In the genomic region with DNA sequence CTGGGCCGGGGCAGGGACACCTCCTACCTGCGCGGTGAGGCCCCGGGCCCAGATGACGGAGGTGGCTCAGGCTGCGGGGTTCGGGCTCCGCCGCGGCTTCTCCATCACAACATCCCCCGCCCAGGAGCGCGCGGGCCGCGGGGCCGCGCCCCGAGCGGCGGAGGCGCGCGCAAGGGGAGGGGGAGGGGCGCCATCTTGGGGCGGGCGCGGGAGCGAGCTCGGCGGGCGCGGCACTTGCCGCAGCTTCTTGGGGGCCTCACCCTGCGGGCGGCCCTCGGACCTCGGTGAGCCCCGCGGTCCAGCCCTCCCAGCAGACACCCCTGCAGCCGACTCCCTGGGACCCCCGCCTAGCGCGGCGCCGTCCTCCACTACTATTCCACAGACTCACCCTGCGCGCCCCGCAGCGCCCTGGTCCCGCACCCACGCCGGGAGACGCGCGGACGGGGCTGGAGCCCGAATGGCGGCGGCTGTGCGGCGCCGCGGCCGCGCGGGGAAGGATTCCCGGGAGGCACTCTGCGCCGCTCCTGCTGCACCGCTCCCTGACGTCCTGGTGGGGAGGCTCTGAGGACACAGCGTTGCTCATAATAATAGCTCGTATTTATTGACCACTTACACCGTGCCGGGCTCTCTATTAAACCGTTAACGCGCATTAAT, we compare ENCODE assay signal across 8 cellular contexts. TPM values are rescaled to one million over a fixed set of nuclear protein-coding genes. Genes with fewer than 3 reads are reported as not detected.
DNase-seq lines count a peak whose midpoint lies in the region; ATAC-seq and TF ChIP-seq lines count a peak whose summit lies in the region.

A gene (minus strand): TSS at position 137 of the 654 bp plus-strand sequence. CDS start 7,747 bp downstream, outside the sequence.

- peaks cover 6 to 10% (median 6%) of the 10 kb centered on the region in 3 donors for H3K4me1 Mint-ChIP-seq in CD8-positive, alpha-beta memory T cell
- peaks cover 7% of the 10 kb centered on the region for H3K4me1 Mint-ChIP-seq in activated CD4-positive, alpha-beta T cell treated with anti-CD3 and anti-CD28 coated beads, Interleukin-2, amount 10 ng/mL, durations not matched to agents 7 days and 5 days

- peaks cover 7 to 15% of the 10 kb centered on the region in 2 donors for H3K27me3 Mint-ChIP-seq in CD8-positive, alpha-beta memory T cell
- peaks cover 32% of the 10 kb centered on the region for H3K27me3 Mint-ChIP-seq in activated CD4-positive, alpha-beta T cell treated with anti-CD3 and anti-CD28 coated beads, Interleukin-2, amount 10 ng/mL, durations not matched to agents 7 days and 5 days

- peak within 1 kb of the TSS; percentile 77 for H3K4me3 ChIP-seq in CD8-positive, alpha-beta memory T cell (ENCODE audit: low read length)
- H3K4me3 ChIP-seq in colonic mucosa = peak within 1 kb of the TSS; percentile 91

- peaks cover 0 to 4% (median 2%) of the 10 kb centered on the region in 3 donors for H3K36me3 Mint-ChIP-seq in CD8-positive, alpha-beta memory T cell
- no peaks in the 10 kb centered on the region for H3K36me3 Mint-ChIP-seq in activated CD4-positive, alpha-beta T cell treated with anti-CD3 and anti-CD28 coated beads, Interleukin-2, amount 10 ng/mL, durations not matched to agents 7 days and 5 days (ENCODE audit: low read depth)

- H3K27ac Mint-ChIP-seq in CD8-positive, alpha-beta memory T cell = peak within 1 kb of the TSS; percentile 70 to 96 (median 84)
- peak within 1 kb of the TSS; percentile 63 for H3K27ac Mint-ChIP-seq in activated CD4-positive, alpha-beta T cell treated with anti-CD3 and anti-CD28 coated beads, Interleukin-2, amount 10 ng/mL, durations not matched to agents 7 days and 5 days

- ATAC-seq in GM21529 (IDR thresholded peaks at IDR 0.05; ENCODE audit: unreplicated experiment) (peak; percentile 57), HG03460 (IDR thresholded peaks at IDR 0.05; ENCODE audit: unreplicated experiment) (no peak)

- H3K9ac ChIP-seq in colonic mucosa (ENCODE audit: low read depth in 2 of 2, low read length in 2 of 2) = peak within 1 kb of the TSS; percentile 13 to 89

- CTCF ChIA-PET in CD8-positive, alpha-beta memory T cell (lab: Charles Lee) = interaction anchor here (0.8 to 6.3 kb wide), 12 partner anchors 10 to 336 kb away, joined by 3 to 29 read pairs (median 5); a partner anchor contains a TSS
- CTCF ChIA-PET in activated CD4-positive, alpha-beta T cell treated with anti-CD3 and anti-CD28 coated beads, Interleukin-2, amount 10 ng/mL, durations not matched to agents 7 days and 5 days (lab: Charles Lee) = interaction anchor here (0.6 to 1.9 kb wide), 10 partner anchors 9 to 1781 kb away, joined by 3 to 12 read pairs (median 4); a partner anchor contains a TSS

- H3K27me3 ChIP-seq in CD8-positive, alpha-beta memory T cell (ENCODE audit: insufficient read depth, low read length, poor library complexity, severe bottlenecking) = no peaks in the 10 kb centered on the region
- no peaks in the 10 kb centered on the region for H3K27me3 ChIP-seq in colonic mucosa

- no peaks in the 10 kb centered on the region for H3K36me3 ChIP-seq in CD8-positive, alpha-beta memory T cell (ENCODE audit: insufficient read depth, low read length)
- H3K36me3 ChIP-seq in colonic mucosa = no peaks in the 10 kb centered on the region

- DNase-seq in CD8-positive, alpha-beta memory T cell = peak; percentile 61 to 83 (median 75)
- peak; percentile 41 to 75 for DNase-seq in NCI-H1930 (lab: John Stamatoyannopoulos, UW)
- DNase-seq in activated CD4-positive, alpha-beta T cell treated with anti-CD3 and anti-CD28 coated beads, Interleukin-2, amount 10 ng/mL, durations not matched to agents 7 days and 5 days = peak; percentile 64
- DNase-seq in colonic mucosa = peak; percentile 70
- DNase-seq in left kidney (ENCODE audit: low read depth, low spot score) = peak; percentile 90
- peak in 3 of 4 experiments; percentile 58 to 65 (median 64) for DNase-seq in stimulated activated CD4-positive, alpha-beta T cell treated with anti-CD3 and anti-CD28 coated beads, Interleukin-1b, Interleukin-23, amount 100 ng/mL, for 24 hours (ENCODE audit: low read depth in 4 of 4, low spot score in 1 of 4)

- H3K9me3 ChIP-seq in CD8-positive, alpha-beta memory T cell (ENCODE audit: low read length) = no peaks in the 10 kb centered on the region
- H3K9me3 ChIP-seq in colonic mucosa = no peaks in the 10 kb centered on the region

- intact Hi-C loops in colonic mucosa (cut with DNase I) = no loop called here

- POLR2A ChIA-PET in CD8-positive, alpha-beta memory T cell (lab: Charles Lee) = interaction anchor here (0.5 to 4.6 kb wide), 7 partner anchors 15 to 193 kb away, joined by 3 to 56 read pairs (median 4); a partner anchor contains a TSS
- POLR2A ChIA-PET in activated CD4-positive, alpha-beta T cell treated with anti-CD3 and anti-CD28 coated beads, Interleukin-2, amount 10 ng/mL, durations not matched to agents 7 days and 5 days (lab: Charles Lee) = interaction anchor here (0.6 to 1.4 kb wide), 2 partner anchors 16 to 25 kb away, joined by 3 to 11 read pairs; no protein-coding TSS in a partner anchor

- H3K4me1 ChIP-seq in CD8-positive, alpha-beta memory T cell (ENCODE audit: insufficient read depth, low read length) = peaks cover 50% of the 10 kb centered on the region
- H3K4me1 ChIP-seq in colonic mucosa = no peaks in the 10 kb centered on the region

- peak within 1 kb of the TSS in 4 of 7 donors; percentile 81 to 93 (median 87) for H3K4me3 Mint-ChIP-seq in CD8-positive, alpha-beta memory T cell
- peak within 1 kb of the TSS; percentile 76 for H3K4me3 Mint-ChIP-seq in activated CD4-positive, alpha-beta T cell treated with anti-CD3 and anti-CD28 coated beads, Interleukin-2, amount 10 ng/mL, durations not matched to agents 7 days and 5 days

- H3K27ac ChIP-seq in CD8-positive, alpha-beta memory T cell (ENCODE audit: low read depth, low read length) = peak within 1 kb of the TSS; percentile 57
- peak within 1 kb of the TSS; percentile 57 for H3K27ac ChIP-seq in colonic mucosa

- H3K9me3 Mint-ChIP-seq in CD8-positive, alpha-beta memory T cell = no peaks in the 10 kb centered on the region
- H3K9me3 Mint-ChIP-seq in activated CD4-positive, alpha-beta T cell treated with anti-CD3 and anti-CD28 coated beads, Interleukin-2, amount 10 ng/mL, durations not matched to agents 7 days and 5 days = no peaks in the 10 kb centered on the region

- TF ChIP-seq CTCF in colonic mucosa (IDR thresholded peaks at IDR 0.05) = no peak

RNA-seq across cellular contexts. Expression of the gene that starts here (rescaled TPM):
- 10 to 100 TPM; 41.7 to 43.6 TPM for total RNA-seq in CD8-positive, alpha-beta memory T cell
- 80.2 TPM for polyA plus RNA-seq in CD8-positive, alpha-beta memory T cell
- 10 to 100 TPM; 58.2 to 61.3 TPM for total RNA-seq in activated CD4-positive, alpha-beta T cell treated with anti-CD3 and anti-CD28 coated beads, Interleukin-2, amount 10 ng/mL, durations not matched to agents 7 days and 5 days
- total RNA-seq in colonic mucosa = 10 to 100 TPM in 1 of 2 donors, 1 to 10 TPM in 1; 6.6 to 10.2 TPM
